ENCODE assay signal across 9 cellular contexts in the genomic region with DNA sequence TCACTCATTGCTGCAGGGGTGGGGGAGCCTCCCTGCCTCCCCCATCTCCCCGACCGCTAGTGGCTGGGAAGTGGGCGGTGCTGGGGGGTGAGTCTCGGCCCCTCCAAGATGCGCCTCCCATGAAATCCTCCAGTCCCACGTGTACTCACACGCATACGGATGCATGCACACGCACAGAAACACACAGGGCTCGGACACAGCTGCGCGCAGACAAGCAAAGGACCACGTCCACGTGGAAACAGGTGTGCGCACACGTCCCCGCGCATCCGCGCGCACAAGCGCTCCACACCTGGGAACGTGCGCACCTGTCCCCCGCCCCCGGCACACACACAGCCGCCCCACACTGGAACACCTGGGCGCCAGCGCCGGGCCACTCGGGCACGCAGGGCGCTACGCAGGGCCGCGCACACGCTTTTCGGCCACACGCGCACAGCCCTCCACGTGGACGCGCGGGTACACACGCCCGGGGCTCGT. TPM values are rescaled to one million over a fixed set of nuclear protein-coding genes. Genes with fewer than 3 reads are reported as not detected.
A peak's percentile ranks its signal among the peaks of the same experiment; 100 is the strongest.
DNase-seq lines count a peak whose midpoint lies in the region; ATAC-seq and TF ChIP-seq lines count a peak whose summit lies in the region.
"Had no signal": no experiment of that assay in that cellular context is flagged by ENCODE, and none has a peak within 500 bp of the region (broad histone marks: within the 10 kb centered on the region; RNA-seq: fewer than 3 reads in every experiment).

No MANE protein-coding gene starts in this region.

- TF ChIP-seq CTCF in right lobe of liver (IDR thresholded peaks at IDR 0.05) (no peak), RWPE1 (conservative IDR thresholded peaks at IDR 0.05; ENCODE audit: low read depth) (no peak)

- CTCF ChIA-PET in RWPE1 (lab: Yijun Ruan, JAX), result no interaction called here

- no peaks in the 10 kb centered on the region for H3K36me3 ChIP-seq in right lobe of liver

- intact Hi-C loops in right lobe of liver (cut with DNase I), result loop anchor here in 1 of 2 donors (10.0 kb wide), 1 partner anchor 429 kb away; no protein-coding TSS in a partner anchor

- POLR2A ChIA-PET in RWPE1 (lab: Yijun Ruan, JAX; ENCODE audit: low non-redundant PET), result no interaction called here

- H3K27me3 ChIP-seq in right lobe of liver, result no peaks in the 10 kb centered on the region

- peak; percentile 36 to 37 for ATAC-seq in activated T-cell treated with anti-CD3 and anti-CD28 coated beads, Interleukin-2, amount 50 U/mL, for 4 hours
- ATAC-seq in right lobe of liver, result peak in 2 of 4 donors; percentile 5 to 19
- ATAC-seq in stimulated activated naive CD8-positive, alpha-beta T cell treated with anti-CD3 and anti-CD28 coated beads, Interleukin-15, Interleukin-2, amounts not matched to agents 100 U/mL and 50 U/mL, for 24 hours, result peak; percentile 33
- ATAC-seq: foreskin keratinocyte had no signal

- H3K27ac ChIP-seq in right lobe of liver, result no peak overlapping the region
- H3K27ac ChIP-seq in RWPE1, result no peak overlapping the region
- H3K27ac ChIP-seq: foreskin keratinocyte had no signal

- peak overlapping the region; percentile 14 to 39 (median 26) for H3K4me3 ChIP-seq in right lobe of liver

- WGBS in right lobe of liver (ENCODE audit: insufficient coverage, low coverage, low lambda C conversion rate, missing lambda C conversion rate), result no CpG with 5 or more reads among the region's 47 CpGs

- H3K4me1 ChIP-seq in right lobe of liver, result no peaks in the 10 kb centered on the region
- H3K4me1 ChIP-seq: foreskin keratinocyte had no signal

- H3K4me3 Mint-ChIP-seq in activated T-cell treated with anti-CD3 and anti-CD28 coated beads, Interleukin-2, amount 50 U/mL, for 4 hours, result peak overlapping the region; percentile 83

- peaks cover 10% of the 10 kb centered on the region for H3K36me3 Mint-ChIP-seq in activated T-cell treated with anti-CD3 and anti-CD28 coated beads, Interleukin-2, amount 50 U/mL, for 4 hours (ENCODE audit: insufficient read depth)

- peaks cover 10% of the 10 kb centered on the region for H3K4me1 Mint-ChIP-seq in activated T-cell treated with anti-CD3 and anti-CD28 coated beads, Interleukin-2, amount 50 U/mL, for 4 hours (ENCODE audit: low read depth)

- DNase-seq in NCI-H2171 treated with DMSO at 0.1 percent for 48 hours (lab: John Stamatoyannopoulos, UW), result peak; percentile 31
- no peak for DNase-seq in NCI-H2171 (lab: John Stamatoyannopoulos, UW)
- DNase-seq in activated T-cell treated with anti-CD3 and anti-CD28 coated beads, Interleukin-2, amount 50 U/mL, for 4 hours, result peak; percentile 61
- no peak for DNase-seq in right lobe of liver
- DNase-seq in stimulated activated naive CD8-positive, alpha-beta T cell treated with anti-CD3 and anti-CD28 coated beads, Interleukin-15, Interleukin-2, amounts not matched to agents 100 U/mL and 50 U/mL, for 24 hours, result peak; percentile 40
- no peak for DNase-seq in NCI-H1436 treated with DMSO at 0.1 percent for 48 hours (lab: John Stamatoyannopoulos, UW)
- DNase-seq in RWPE1 (ENCODE audit: low spot score), result no peak
- no peak for DNase-seq in NCI-H1694 (lab: John Stamatoyannopoulos, UW)

- peaks cover 0 to 11% (median 0%) of the 10 kb centered on the region in 4 donors for H3K9me3 ChIP-seq in right lobe of liver

- TF ChIP-seq POLR2A in right lobe of liver (IDR thresholded peaks at IDR 0.05), result no peak

- peaks cover 10% of the 10 kb centered on the region for H3K9me3 Mint-ChIP-seq in activated T-cell treated with anti-CD3 and anti-CD28 coated beads, Interleukin-2, amount 50 U/mL, for 4 hours

- H3K27me3 Mint-ChIP-seq in activated T-cell treated with anti-CD3 and anti-CD28 coated beads, Interleukin-2, amount 50 U/mL, for 4 hours (ENCODE audit: low read depth), result peaks cover 3% of the 10 kb centered on the region

RNA-seq across cellular contexts. Expression of a gene that starts 0.7 kb away (rescaled TPM):
- 10 to 100 TPM; 43.1 to 87.6 (median 82.9) TPM for total RNA-seq in activated T-cell treated with anti-CD3 and anti-CD28 coated beads, Interleukin-2, amount 50 U/mL, for 4 hours
- total RNA-seq in right lobe of liver, result 1 to 10 TPM in 3 of 6 experiments, under 1 TPM in 3; 0.49 to 2.5 (median 0.90) TPM
- total RNA-seq: foreskin keratinocyte had no signal

RNA-seq across cellular contexts. Expression of a gene that starts 13.5 kb away (rescaled TPM):
- total RNA-seq in activated T-cell treated with anti-CD3 and anti-CD28 coated beads, Interleukin-2, amount 50 U/mL, for 4 hours, result not detected
- total RNA-seq in right lobe of liver, result not detected
- total RNA-seq: foreskin keratinocyte had no signal

RNA-seq across cellular contexts. Expression of a gene that starts 23.0 kb away (rescaled TPM):
- 100 to 1,000 TPM in 2 of 3 donors, 10 to 100 TPM in 1; 95.8 to 132 (median 125) TPM for total RNA-seq in activated T-cell treated with anti-CD3 and anti-CD28 coated beads, Interleukin-2, amount 50 U/mL, for 4 hours
- 10 to 100 TPM; 52.5 to 81.2 (median 61.9) TPM for total RNA-seq in right lobe of liver

RNA-seq across cellular contexts. Expression of a gene that starts 24.0 kb away (rescaled TPM):
- 10 to 100 TPM; 44.6 to 48.5 (median 45.4) TPM for total RNA-seq in activated T-cell treated with anti-CD3 and anti-CD28 coated beads, Interleukin-2, amount 50 U/mL, for 4 hours
- total RNA-seq in right lobe of liver, result 10 to 100 TPM; 10.1 to 24.1 (median 12.6) TPM

Comparison
In these comparisons a context has a peak if more than half of its experiments do, and no peak if none do; other contexts are left out.
1. DNase-seq: peak in NCI-H2171 treated with DMSO at 0.1 percent for 48 hours (single experiment), activated T-cell treated with anti-CD3 and anti-CD28 coated beads, Interleukin-2, amount 50 U/mL, for 4 hours (single experiment) and stimulated activated naive CD8-positive, alpha-beta T cell treated with anti-CD3 and anti-CD28 coated beads, Interleukin-15, Interleukin-2, amounts not matched to agents 100 U/mL and 50 U/mL, for 24 hours (single experiment); none in NCI-H2171 (single experiment), right lobe of liver (0 of 3), NCI-H1436 treated with DMSO at 0.1 percent for 48 hours (single experiment), RWPE1 (single experiment) and NCI-H1694 (single experiment).
2. RNA of a gene that starts 0.7 kb away (total RNA-seq): 43.1 to 87.6 TPM in activated T-cell treated with anti-CD3 and anti-CD28 coated beads, Interleukin-2, amount 50 U/mL, for 4 hours; 0.49 to 2.5 TPM in right lobe of liver; every median in the first group is over 10 times any median in the second.